In genomic region chr5:28483327-28484025, GRCh38 we compare ENCODE assay signal across 18 cellular contexts.
"Had no signal": no experiment of that assay in that cellular context is flagged by ENCODE, and none has a peak within 500 bp of the region (broad histone marks: within the 10 kb centered on the region; RNA-seq: fewer than 3 reads in every experiment).

No MANE protein-coding gene starts in this region.

- DNase-seq: cortex of kidney; dorsolateral prefrontal cortex; effector CD8-positive, alpha-beta T cell; foreskin melanocyte; head of caudate nucleus; mesendoderm; naive B cell; psoas muscle; retina; stimulated activated naive CD4-positive, alpha-beta T cell; stomach; substantia nigra; transverse colon had no signal

- H2AFZ ChIP-seq: hepatocyte had no signal

- H3K27ac ChIP-seq: dorsolateral prefrontal cortex, hepatocyte, neutrophil, psoas muscle, stomach, thoracic aorta, transverse colon had no signal

- H3K4me2 ChIP-seq: hepatocyte had no signal

- H3K9me3 ChIP-seq: neutrophil, psoas muscle, thoracic aorta had no signal

- H3K36me3 ChIP-seq: neutrophil, stomach, thoracic aorta, transverse colon had no signal

- H3K36me3 Mint-ChIP-seq: naive B cell had no signal

- H3K4me3 ChIP-seq: dorsolateral prefrontal cortex, hepatocyte, psoas muscle, stomach, thoracic aorta, transverse colon had no signal

- H3K27ac Mint-ChIP-seq: naive B cell had no signal

- ATAC-seq: psoas muscle, sciatic nerve had no signal

- H3K4me1 Mint-ChIP-seq: naive B cell, nephron had no signal

- H3K4me3 Mint-ChIP-seq: naive B cell, nephron had no signal

- H3K27me3 Mint-ChIP-seq: naive B cell had no signal

- H3K27me3 ChIP-seq: dorsolateral prefrontal cortex, hepatocyte, neutrophil, stomach, transverse colon had no signal

- H3K4me1 ChIP-seq: psoas muscle, stomach, transverse colon had no signal
